8 cellular contexts compared by ENCODE assay signal in the genomic region with DNA sequence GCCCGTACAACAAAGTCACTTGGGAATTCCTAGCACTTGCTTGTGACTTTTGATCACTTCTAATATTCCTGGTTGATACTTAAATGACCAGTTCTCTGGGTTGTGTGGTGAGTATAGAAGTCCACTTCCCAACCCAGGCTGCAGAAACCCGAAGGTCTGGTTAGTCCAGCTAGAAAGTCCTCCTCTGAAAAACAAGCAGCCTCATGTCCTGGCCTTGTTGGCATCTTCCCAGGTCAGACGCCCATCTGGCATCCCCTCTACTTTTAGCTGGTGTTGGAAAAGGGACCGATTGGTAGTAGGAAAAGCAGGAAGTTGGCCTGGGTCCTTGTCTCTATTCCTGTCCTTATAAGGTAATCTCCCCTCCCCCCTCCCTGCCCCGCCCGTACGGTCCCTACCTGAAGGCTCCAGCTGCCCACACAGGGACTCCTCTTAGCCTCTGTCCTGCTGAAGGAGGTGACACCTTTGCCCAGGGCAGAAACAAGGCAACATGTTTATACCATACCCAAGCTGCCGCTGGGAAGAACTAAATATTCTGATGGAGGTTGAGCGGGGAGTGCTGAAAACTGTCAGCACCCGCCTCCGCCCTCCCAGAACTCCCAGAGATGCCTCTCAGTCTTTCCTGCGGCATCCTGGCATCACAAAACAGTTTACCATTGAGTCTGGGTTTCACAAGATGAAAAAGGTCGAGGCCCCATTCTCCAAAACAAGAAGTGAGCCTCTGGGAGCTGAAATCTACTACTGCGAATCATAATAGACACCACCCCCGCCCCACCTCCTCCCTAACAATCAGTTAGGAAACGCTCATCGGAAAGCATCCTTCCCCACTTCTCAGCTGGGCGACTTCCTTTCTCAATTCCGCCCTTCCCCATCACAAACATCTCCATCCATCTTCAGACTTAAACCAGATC. TPM values are rescaled to one million over a fixed set of nuclear protein-coding genes. Genes with fewer than 3 reads are reported as not detected.
DNase-seq lines count a peak whose midpoint lies in the region; ATAC-seq and TF ChIP-seq lines count a peak whose summit lies in the region.

No MANE protein-coding gene starts in this region.

- CTCF ChIA-PET in activated CD4-positive, alpha-beta T cell treated with anti-CD3 and anti-CD28 coated beads for 36 hours (lab: Charles Lee) = interaction anchor here (0.7 to 0.9 kb wide), 2 partner anchors 30 to 1271 kb away, joined by 3 to 4 read pairs; no protein-coding TSS in a partner anchor

- no peaks in the 10 kb centered on the region for H3K27me3 Mint-ChIP-seq in activated CD4-positive, alpha-beta T cell treated with anti-CD3 and anti-CD28 coated beads for 36 hours
- H3K27me3 Mint-ChIP-seq in activated T-helper 2 cell treated with anti-CD3 and anti-CD28 coated beads, Interferon-gamma antibody, Interleukin-2, Interleukin-4, amounts not matched to agents 10 μg/mL and 5 μg/mL and 100 μg/mL, durations not matched to agents 14 hours and 24 hours and 36 hours (ENCODE audit: low read depth) = no peaks in the 10 kb centered on the region

- H3K4me2 ChIP-seq in neural cell (ENCODE audit: low read length) = peak overlapping the region; percentile 81

- intact Hi-C loops in activated CD4-positive, alpha-beta T cell treated with anti-CD3 and anti-CD28 coated beads for 36 hours (cut with DNase I, micrococcal nuclease) = loop anchor here (1.0 to 10.0 kb wide), 11 partner anchors 38 to 1080 kb away; partner anchors contain the start of genes APOBEC3C (in 1 of the 2), CBX7 (in 1 of the 2), CBY1 (in 1 of the 2) and DNAL4 (in 1 of the 2)
- intact Hi-C loops in activated T-helper 2 cell treated with anti-CD3 and anti-CD28 coated beads, Interferon-gamma antibody, Interleukin-2, Interleukin-4, amounts not matched to agents 10 μg/mL and 5 μg/mL and 100 μg/mL, durations not matched to agents 14 hours and 24 hours and 36 hours (cut with micrococcal nuclease) = loop anchor here (2.0 to 10.0 kb wide), 5 partner anchors 22 to 340 kb away; partner anchors contain the start of genes APOBEC3H, CBX6 and DNAL4

- H3K27ac ChIP-seq in neural cell (ENCODE audit: low read length) = peak overlapping the region; percentile 91

- peak overlapping the region; percentile 95 for H3K4me3 ChIP-seq in neural cell (ENCODE audit: low read length)

- H3K36me3 Mint-ChIP-seq in activated CD4-positive, alpha-beta T cell treated with anti-CD3 and anti-CD28 coated beads for 36 hours (ENCODE audit: low read depth) = peaks cover 45% of the 10 kb centered on the region
- peaks cover 53% of the 10 kb centered on the region for H3K36me3 Mint-ChIP-seq in activated T-helper 2 cell treated with anti-CD3 and anti-CD28 coated beads, Interferon-gamma antibody, Interleukin-2, Interleukin-4, amounts not matched to agents 10 μg/mL and 5 μg/mL and 100 μg/mL, durations not matched to agents 14 hours and 24 hours and 36 hours (ENCODE audit: low read depth)

- H3K9me3 Mint-ChIP-seq in activated CD4-positive, alpha-beta T cell treated with anti-CD3 and anti-CD28 coated beads for 36 hours (ENCODE audit: low read depth) = no peaks in the 10 kb centered on the region
- no peaks in the 10 kb centered on the region for H3K9me3 Mint-ChIP-seq in activated T-helper 2 cell treated with anti-CD3 and anti-CD28 coated beads, Interferon-gamma antibody, Interleukin-2, Interleukin-4, amounts not matched to agents 10 μg/mL and 5 μg/mL and 100 μg/mL, durations not matched to agents 14 hours and 24 hours and 36 hours

- peak overlapping the region; percentile 92 for H3K9ac ChIP-seq in neural cell (ENCODE audit: low read length)

- peaks cover 72% of the 10 kb centered on the region for H3K4me1 Mint-ChIP-seq in activated CD4-positive, alpha-beta T cell treated with anti-CD3 and anti-CD28 coated beads for 36 hours
- H3K4me1 Mint-ChIP-seq in activated T-helper 2 cell treated with anti-CD3 and anti-CD28 coated beads, Interferon-gamma antibody, Interleukin-2, Interleukin-4, amounts not matched to agents 10 μg/mL and 5 μg/mL and 100 μg/mL, durations not matched to agents 14 hours and 24 hours and 36 hours (ENCODE audit: low read depth) = peaks cover 56% of the 10 kb centered on the region

- peak overlapping the region; percentile 92 for H3K4me3 Mint-ChIP-seq in activated CD4-positive, alpha-beta T cell treated with anti-CD3 and anti-CD28 coated beads for 36 hours
- peak overlapping the region; percentile 96 for H3K4me3 Mint-ChIP-seq in activated T-helper 2 cell treated with anti-CD3 and anti-CD28 coated beads, Interferon-gamma antibody, Interleukin-2, Interleukin-4, amounts not matched to agents 10 μg/mL and 5 μg/mL and 100 μg/mL, durations not matched to agents 14 hours and 24 hours and 36 hours (ENCODE audit: low read depth)

- H3K79me2 ChIP-seq in neural cell (replicated peaks; ENCODE audit: insufficient read depth, low read length) = peaks cover 25% of the 10 kb centered on the region

- TF ChIP-seq RAD21 in neural cell (conservative IDR thresholded peaks at IDR 0.05) = no peak

- TF ChIP-seq EP300 in neural cell (conservative IDR thresholded peaks at IDR 0.05; ENCODE audit: poor library complexity, severe bottlenecking) = no peak

- H3K36me3 ChIP-seq in neural cell (ENCODE audit: insufficient read depth, low read length) = no peaks in the 10 kb centered on the region

- peak overlapping the region; percentile 94 for H3K27ac Mint-ChIP-seq in activated CD4-positive, alpha-beta T cell treated with anti-CD3 and anti-CD28 coated beads for 36 hours
- H3K27ac Mint-ChIP-seq in activated T-helper 2 cell treated with anti-CD3 and anti-CD28 coated beads, Interferon-gamma antibody, Interleukin-2, Interleukin-4, amounts not matched to agents 10 μg/mL and 5 μg/mL and 100 μg/mL, durations not matched to agents 14 hours and 24 hours and 36 hours = peak overlapping the region; percentile 88

- peak; percentile 76 for DNase-seq in activated CD4-positive, alpha-beta T cell treated with anti-CD3 and anti-CD28 coated beads for 36 hours
- no peak for DNase-seq in activated CD4-positive, alpha-beta T cell treated with anti-CD3 and anti-CD28 coated beads, Interleukin-2, amount 50 U/mL, for 1 hour
- DNase-seq in NCI-H2171 treated with DMSO at 0.1 percent for 48 hours (lab: John Stamatoyannopoulos, UW) = peak; percentile 71
- DNase-seq in activated T-helper 2 cell treated with anti-CD3 and anti-CD28 coated beads, Interferon-gamma antibody, Interleukin-2, Interleukin-4, amounts not matched to agents 10 μg/mL and 5 μg/mL and 100 μg/mL, durations not matched to agents 14 hours and 24 hours and 36 hours (ENCODE audit: low spot score) = peak; percentile 31
- DNase-seq in germinal center (ENCODE audit: low spot score) = peak; percentile 60
- DNase-seq in KG1 (lab: John Stamatoyannopoulos, UW) = no peak
- no peak for DNase-seq in HK-2 (ENCODE audit: unreplicated experiment)

- no peaks in the 10 kb centered on the region for H3K9me2 ChIP-seq in neural cell (ENCODE audit: insufficient read depth, low read length)

- no peaks in the 10 kb centered on the region for H3F3A ChIP-seq in neural cell (ENCODE audit: insufficient read depth, low read length, poor library complexity, severe bottlenecking)

- TF ChIP-seq CTCF in neural cell (IDR thresholded peaks at IDR 0.05; ENCODE audit: poor library complexity, severe bottlenecking) = no peak

- POLR2A ChIA-PET in activated CD4-positive, alpha-beta T cell treated with anti-CD3 and anti-CD28 coated beads for 36 hours (lab: Charles Lee) = interaction anchor here (0.8 to 1.2 kb wide), 3 partner anchors 15 to 359 kb away, joined by 3 to 4 read pairs (median 3); no protein-coding TSS in a partner anchor

- no peaks in the 10 kb centered on the region for H3K27me3 ChIP-seq in neural cell (ENCODE audit: insufficient read depth, low read depth, low read length)

- ATAC-seq in activated CD4-positive, alpha-beta T cell treated with anti-CD3 and anti-CD28 coated beads for 36 hours = no peak

- H4K20me1 ChIP-seq in neural cell (ENCODE audit: insufficient read depth) = no peaks in the 10 kb centered on the region

- H3K9me3 ChIP-seq in neural cell (ENCODE audit: low read length) = no peaks in the 10 kb centered on the region

- peak overlapping the region; percentile 27 for H2AFZ ChIP-seq in neural cell (ENCODE audit: low read depth, low read length)

TF ChIP-seq in neural cell, 6 proteins besides CTCF, POLR2A, EP300 and RAD21 (continues in another document):
- TF ChIP-seq MXI1 (conservative IDR thresholded peaks at IDR 0.05; ENCODE audit: poor library complexity, severe bottlenecking) (no peak), EZH2 (IDR thresholded peaks at IDR 0.05; ENCODE audit: borderline replicate concordance, insufficient read depth, low read length, poor library complexity, severe bottlenecking) (no peak), TAF1 (IDR thresholded peaks at IDR 0.05; ENCODE audit: low read depth) (peak; percentile 29), POLR2AphosphoS5 (IDR thresholded peaks at IDR 0.05) (peak; percentile 30), SMC3 (conservative IDR thresholded peaks at IDR 0.05; ENCODE audit: poor library complexity) (no peak)

RNA-seq across cellular contexts. Expression of gene SUN2, which starts 1.3 kb away (rescaled TPM):
- total RNA-seq in activated CD4-positive, alpha-beta T cell treated with anti-CD3 and anti-CD28 coated beads for 36 hours = 100 to 1,000 TPM in 1 of 2 experiments, 10 to 100 TPM in 1; 87.2 to 102 TPM
- 121 and 123 TPM in 2 replicates for total RNA-seq in activated T-helper 2 cell treated with anti-CD3 and anti-CD28 coated beads, Interferon-gamma antibody, Interleukin-2, Interleukin-4, amounts not matched to agents 10 μg/mL and 5 μg/mL and 100 μg/mL, durations not matched to agents 14 hours and 24 hours and 36 hours
- polyA plus RNA-seq in neural cell = 156 and 172 TPM in 2 replicates
- polyA minus RNA-seq in neural cell = 111 and 142 TPM in 2 replicates

RNA-seq across cellular contexts. Expression of gene DNAL4, which starts 39.4 kb away (rescaled TPM):
- 1 to 10 TPM; 7.4 to 8.0 TPM for total RNA-seq in activated CD4-positive, alpha-beta T cell treated with anti-CD3 and anti-CD28 coated beads for 36 hours
- 4.7 and 6.1 TPM in 2 replicates for total RNA-seq in activated T-helper 2 cell treated with anti-CD3 and anti-CD28 coated beads, Interferon-gamma antibody, Interleukin-2, Interleukin-4, amounts not matched to agents 10 μg/mL and 5 μg/mL and 100 μg/mL, durations not matched to agents 14 hours and 24 hours and 36 hours
- 94.4 and 95.0 TPM in 2 replicates for polyA plus RNA-seq in neural cell
- 31.5 and 35.8 TPM in 2 replicates for polyA minus RNA-seq in neural cell

RNA-seq across cellular contexts. Expression of gene GTPBP1, which starts 48.8 kb away (rescaled TPM):
- 10 to 100 TPM; 88.6 to 92.8 TPM for total RNA-seq in activated CD4-positive, alpha-beta T cell treated with anti-CD3 and anti-CD28 coated beads for 36 hours
- 101 and 106 TPM in 2 replicates for total RNA-seq in activated T-helper 2 cell treated with anti-CD3 and anti-CD28 coated beads, Interferon-gamma antibody, Interleukin-2, Interleukin-4, amounts not matched to agents 10 μg/mL and 5 μg/mL and 100 μg/mL, durations not matched to agents 14 hours and 24 hours and 36 hours
- polyA plus RNA-seq in neural cell = 31.9 TPM in 2 replicates
- 65.1 and 69.4 TPM in 2 replicates for polyA minus RNA-seq in neural cell

RNA-seq across cellular contexts. Expression of gene JOSD1, which starts 53.8 kb away (rescaled TPM):
- total RNA-seq in activated CD4-positive, alpha-beta T cell treated with anti-CD3 and anti-CD28 coated beads for 36 hours = 10 to 100 TPM; 68.0 to 77.7 TPM
- total RNA-seq in activated T-helper 2 cell treated with anti-CD3 and anti-CD28 coated beads, Interferon-gamma antibody, Interleukin-2, Interleukin-4, amounts not matched to agents 10 μg/mL and 5 μg/mL and 100 μg/mL, durations not matched to agents 14 hours and 24 hours and 36 hours = 101 and 105 TPM in 2 replicates
- 63.5 and 71.3 TPM in 2 replicates for polyA plus RNA-seq in neural cell
- polyA minus RNA-seq in neural cell = 65.4 and 77.4 TPM in 2 replicates

Comparison
In these comparisons a context has a peak if more than half of its experiments do, and no peak if none do; other contexts are left out.
1. DNase-seq: peak in activated CD4-positive, alpha-beta T cell treated with anti-CD3 and anti-CD28 coated beads for 36 hours (single experiment), NCI-H2171 treated with DMSO at 0.1 percent for 48 hours (single experiment), activated T-helper 2 cell treated with anti-CD3 and anti-CD28 coated beads, Interferon-gamma antibody, Interleukin-2, Interleukin-4, amounts not matched to agents 10 μg/mL and 5 μg/mL and 100 μg/mL, durations not matched to agents 14 hours and 24 hours and 36 hours (single experiment) and germinal center (single experiment); none in activated CD4-positive, alpha-beta T cell treated with anti-CD3 and anti-CD28 coated beads, Interleukin-2, amount 50 U/mL, for 1 hour (single experiment), KG1 (single experiment) and HK-2 (single experiment).